1 cellular context compared by ENCODE assay signal in genomic region chr14:77709412-77709811, GRCh38.
TF ChIP-seq lines count a peak whose summit lies in the region.

No MANE protein-coding gene starts in this region.

TF ChIP-seq in H1, 55 proteins besides CTCF, POLR2A, EP300 and RAD21:
- TF ChIP-seq CHD2 (IDR thresholded peaks at IDR 0.05; ENCODE audit: low read length) = no peak
- TF ChIP-seq ZNF274 (IDR thresholded peaks at IDR 0.05; ENCODE audit: borderline replicate concordance, extremely low read depth, low read length) = no peak
- no peak for TF ChIP-seq MAFK (IDR thresholded peaks at IDR 0.05; ENCODE audit: low read depth, low read length)
- TF ChIP-seq BRCA1 (IDR thresholded peaks at IDR 0.05; ENCODE audit: low read depth, low read length) = no peak
- no peak for TF ChIP-seq CHD7 (IDR thresholded peaks at IDR 0.05; ENCODE audit: insufficient replicate concordance, low read length)
- TF ChIP-seq EGR1 (IDR thresholded peaks at IDR 0.05; ENCODE audit: borderline replicate concordance, low read depth, low read length) = no peak
- TF ChIP-seq SRF (IDR thresholded peaks at IDR 0.05; ENCODE audit: low read depth, low read length) = no peak
- TF ChIP-seq NANOG (IDR thresholded peaks at IDR 0.05; ENCODE audit: insufficient read depth, low read depth, low read length, poor library complexity, severe bottlenecking) = no peak
TF ChIP-seq in H1: peak in this region for 0.
